6 cellular contexts compared by ENCODE assay signal in genomic region chr17:38747385-38748328, GRCh38. TPM values are rescaled to one million over a fixed set of nuclear protein-coding genes. Genes with fewer than 3 reads are reported as not detected.
DNase-seq lines count a peak whose midpoint lies in the region; ATAC-seq, FAIRE-seq and TF ChIP-seq lines count a peak whose summit lies in the region.

No MANE protein-coding gene starts in this region.

- no peaks in the 10 kb centered on the region for H3K27me3 ChIP-seq in astrocyte (ENCODE audit: insufficient read depth, low read length)

- peak overlapping the region; percentile 61 for H3K27ac ChIP-seq in astrocyte (ENCODE audit: low read depth, low read length)

- H3K27ac Mint-ChIP-seq in astrocyte (ENCODE audit: unreplicated experiment): no peak overlapping the region
- H3K27ac Mint-ChIP-seq in naive B cell: peak overlapping the region in 1 of 6 donors; percentile 38

- peak overlapping the region; percentile 97 for H3K4me2 ChIP-seq in astrocyte (ENCODE audit: low read length)

- H3K9me3 Mint-ChIP-seq in astrocyte (ENCODE audit: unreplicated experiment) (peaks cover 2% of the 10 kb centered on the region), naive B cell (peaks cover 0 to 4% (median 0%) of the 10 kb centered on the region in 7 donors)

- no peaks in the 10 kb centered on the region for H3K27me3 Mint-ChIP-seq in astrocyte (ENCODE audit: low read depth, unreplicated experiment)
- peaks cover 22 to 55% (median 42%) of the 10 kb centered on the region in 3 donors for H3K27me3 Mint-ChIP-seq in naive B cell

- H3K4me3 Mint-ChIP-seq in astrocyte (ENCODE audit: unreplicated experiment): peak overlapping the region; percentile 94
- peak overlapping the region; percentile 22 to 95 (median 90) for H3K4me3 Mint-ChIP-seq in naive B cell

- H3K79me2 ChIP-seq in astrocyte (ENCODE audit: insufficient read depth, low read length): peaks cover 58% of the 10 kb centered on the region

- peak overlapping the region; percentile 68 for H2AFZ ChIP-seq in astrocyte (ENCODE audit: low read depth, low read length)

- ATAC-seq in naive B cell (ENCODE audit: low read depth in 2 of 2): no peak
- no peak for ATAC-seq in GM21576 (IDR thresholded peaks at IDR 0.05; ENCODE audit: unreplicated experiment)

- H3K4me1 Mint-ChIP-seq in astrocyte (ENCODE audit: low read depth, unreplicated experiment): peaks cover 31% of the 10 kb centered on the region
- H3K4me1 Mint-ChIP-seq in naive B cell: peaks cover 40 to 48% (median 46%) of the 10 kb centered on the region in 3 donors

- H3K4me3 ChIP-seq in astrocyte (ENCODE audit: insufficient read depth, low read depth, low read length): peak overlapping the region; percentile 84

- peak; percentile 57 for DNase-seq in NCI-H345 (lab: John Stamatoyannopoulos, UW)
- no peak for DNase-seq in NCI-H345 treated with DMSO at 0.1 percent for 48 hours (lab: John Stamatoyannopoulos, UW; ENCODE audit: unreplicated experiment)
- no peak for DNase-seq in astrocyte (ENCODE audit: low read depth)
- DNase-seq in naive B cell: no peak
- DNase-seq in SHP77 (lab: John Stamatoyannopoulos, UW): no peak

- H3K36me3 Mint-ChIP-seq in astrocyte (ENCODE audit: low read depth, unreplicated experiment) (peaks cover 3% of the 10 kb centered on the region), naive B cell (peaks cover 0 to 12% of the 10 kb centered on the region in 2 donors)

- peak overlapping the region; percentile 90 for H3K9ac ChIP-seq in astrocyte (ENCODE audit: low read length)

- peaks cover 43% of the 10 kb centered on the region for H3K4me1 ChIP-seq in astrocyte (ENCODE audit: insufficient read depth, low read length)

- H4K20me1 ChIP-seq in astrocyte (ENCODE audit: insufficient read depth, low read length): peaks cover 45% of the 10 kb centered on the region

- no peaks in the 10 kb centered on the region for H3K9me3 ChIP-seq in astrocyte (ENCODE audit: insufficient read depth, low read depth, low read length)

- TF ChIP-seq CTCF in astrocyte (IDR thresholded peaks at IDR 0.05; ENCODE audit: insufficient read depth, low read depth, low read length): no peak

- H3K36me3 ChIP-seq in astrocyte (ENCODE audit: insufficient read depth, low read length): no peaks in the 10 kb centered on the region

- no peak for FAIRE-seq in astrocyte (lab: Jason Lieb, UNC)

RNA-seq across cellular contexts. Expression of gene PCGF2, which starts 0.5 kb away (rescaled TPM):
- total RNA-seq in astrocyte: 68.2 and 73.7 TPM in 2 replicates
- polyA plus RNA-seq in naive B cell (ENCODE audit: low read depth in 6 of 6): not detected

RNA-seq across cellular contexts. Expression of gene PSMB3, which starts 4.9 kb away (rescaled TPM):
- total RNA-seq in astrocyte: 166 and 191 TPM in 2 replicates
- polyA plus RNA-seq in naive B cell (ENCODE audit: low read depth in 6 of 6): 100 to 1,000 TPM; 326 to 642 (median 411) TPM

RNA-seq across cellular contexts. Expression of gene CISD3, which starts 17.5 kb away (rescaled TPM):
- total RNA-seq in astrocyte: 12.0 and 13.1 TPM in 2 replicates
- polyA plus RNA-seq in naive B cell (ENCODE audit: low read depth in 6 of 6): 10 to 100 TPM; 19.1 to 31.5 (median 21.2) TPM

RNA-seq across cellular contexts. Expression of gene MLLT6, which starts 42.6 kb away (rescaled TPM):
- 18.1 and 20.9 TPM in 2 replicates for total RNA-seq in astrocyte
- polyA plus RNA-seq in naive B cell (ENCODE audit: low read depth in 6 of 6): 1 to 10 TPM; 1.7 to 9.0 (median 4.7) TPM

RNA-seq across cellular contexts. Expression of gene PIP4K2B, which starts 51.7 kb away (rescaled TPM):
- 54.4 and 58.2 TPM in 2 replicates for total RNA-seq in astrocyte
- 10 to 100 TPM; 10.1 to 14.5 (median 11.8) TPM for polyA plus RNA-seq in naive B cell (ENCODE audit: low read depth in 6 of 6)
